Comparison of ENCODE assay signal across 24 cellular contexts in the genomic region with DNA sequence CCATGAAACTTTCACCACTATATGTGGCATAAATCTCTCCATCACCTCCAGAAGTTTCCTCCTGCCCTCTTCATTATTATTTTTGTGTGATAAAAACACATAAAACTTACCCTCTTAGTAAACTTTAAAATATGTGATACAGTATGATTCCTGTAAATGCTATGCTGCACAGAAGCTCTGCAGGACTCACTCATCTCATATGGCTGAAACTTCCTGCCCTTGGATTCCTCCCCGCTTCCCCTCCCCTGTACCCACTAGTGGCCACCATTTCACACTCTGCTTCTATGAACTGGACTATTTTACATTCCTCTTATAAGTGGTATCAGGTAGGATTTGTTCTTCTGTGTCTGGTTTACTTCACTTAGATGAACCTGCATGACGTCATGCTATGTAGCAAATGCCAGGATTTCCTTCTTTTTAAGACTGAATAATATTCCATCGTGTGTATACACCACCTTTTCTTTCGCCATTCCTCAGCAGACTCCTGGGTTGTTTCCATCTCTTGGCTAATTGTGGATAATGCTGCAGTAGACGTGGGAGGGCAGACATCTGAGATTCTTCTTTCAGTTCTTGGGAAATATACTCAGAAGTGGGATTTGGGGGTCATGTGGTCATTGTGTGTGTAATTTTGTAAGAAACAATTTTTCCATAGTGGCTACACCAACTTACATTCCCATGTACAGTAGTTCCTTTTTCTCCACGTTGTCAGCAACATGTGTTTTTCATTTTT.
"Had no signal": no experiment of that assay in that cellular context is flagged by ENCODE, and none has a peak within 500 bp of the region (broad histone marks: within the 10 kb centered on the region; RNA-seq: fewer than 3 reads in every experiment).

No MANE protein-coding gene starts in this region.

- FAIRE-seq: bronchial epithelial cell, endothelial cell of umbilical vein, small intestine had no signal

- H3K4me2 ChIP-seq: neural progenitor cell had no signal

- H3K27ac ChIP-seq: esophagus squamous epithelium, gastroesophageal sphincter, heart left ventricle, neural progenitor cell, prostate gland had no signal

- H2AFZ ChIP-seq: neural progenitor cell had no signal

- H3K36me3 ChIP-seq: esophagus squamous epithelium, gastroesophageal sphincter, heart left ventricle, neural progenitor cell, prostate gland had no signal

- H3K9ac ChIP-seq: neural progenitor cell had no signal

- H3K27me3 ChIP-seq: esophagus squamous epithelium, gastroesophageal sphincter, heart left ventricle, neural progenitor cell had no signal

- H3K4me3 ChIP-seq: esophagus squamous epithelium, gastroesophageal sphincter, heart left ventricle, neural progenitor cell, prostate gland had no signal

- H3K9me3 ChIP-seq: esophagus squamous epithelium, gastroesophageal sphincter, prostate gland had no signal

- H3K4me1 ChIP-seq: esophagus squamous epithelium, gastroesophageal sphincter, heart left ventricle, neural progenitor cell, prostate gland had no signal

- DNase-seq: activated B cell treated with CpG ODN at 0.5 μM for 24 hours; activated CD4-positive, alpha-beta T cell treated with anti-CD3 and anti-CD28 coated beads for 4 hours; activated CD8-positive, alpha-beta T cell treated with anti-CD3 and anti-CD28 coated beads for 36 hours; activated naive CD4-positive, alpha-beta T cell; activated naive CD8-positive, alpha-beta T cell treated with anti-CD3 and anti-CD28 coated beads, Interleukin-2, amount 10 ng/mL, durations not matched to agents 7 days and 5 days; activated T-cell treated with anti-CD3 and anti-CD28 coated beads, Interleukin-2, amount 50 U/mL, for 1 hour; anterior cingulate cortex; effector memory CD4-positive, alpha-beta T cell; esophagus squamous epithelium; heart left ventricle; kidney glomerular epithelial cell; left ventricle myocardium superior; right cardiac atrium; small intestine; stimulated activated CD4-positive, alpha-beta T cell treated with anti-CD3 and anti-CD28 coated beads, Interleukin-15, amount 100 ng/mL, for 24 hours; stimulated activated CD4-positive, alpha-beta T cell treated with anti-CD3 and anti-CD28 coated beads, Interleukin-2, amount 100 ng/mL, for 48 hours; stimulated activated naive CD8-positive, alpha-beta T cell treated with anti-CD3 and anti-CD28 coated beads, Interleukin-15, amount 100 ng/mL, for 72 hours; T-cell had no signal

- ATAC-seq: activated CD8-positive, alpha-beta T cell treated with anti-CD3 and anti-CD28 coated beads for 36 hours; activated T-helper 17 cell treated with anti-CD3 and anti-CD28 coated beads, Interleukin-2, amount 50 U/mL, for 72 hours; gastroesophageal sphincter; heart left ventricle; left ventricle myocardium superior; right cardiac atrium; stimulated activated naive CD8-positive, alpha-beta T cell treated with anti-CD3 and anti-CD28 coated beads, Interleukin-15, amount 100 ng/mL, for 72 hours; T-cell had no signal
